9 cellular contexts compared by ENCODE assay signal in the genomic region with DNA sequence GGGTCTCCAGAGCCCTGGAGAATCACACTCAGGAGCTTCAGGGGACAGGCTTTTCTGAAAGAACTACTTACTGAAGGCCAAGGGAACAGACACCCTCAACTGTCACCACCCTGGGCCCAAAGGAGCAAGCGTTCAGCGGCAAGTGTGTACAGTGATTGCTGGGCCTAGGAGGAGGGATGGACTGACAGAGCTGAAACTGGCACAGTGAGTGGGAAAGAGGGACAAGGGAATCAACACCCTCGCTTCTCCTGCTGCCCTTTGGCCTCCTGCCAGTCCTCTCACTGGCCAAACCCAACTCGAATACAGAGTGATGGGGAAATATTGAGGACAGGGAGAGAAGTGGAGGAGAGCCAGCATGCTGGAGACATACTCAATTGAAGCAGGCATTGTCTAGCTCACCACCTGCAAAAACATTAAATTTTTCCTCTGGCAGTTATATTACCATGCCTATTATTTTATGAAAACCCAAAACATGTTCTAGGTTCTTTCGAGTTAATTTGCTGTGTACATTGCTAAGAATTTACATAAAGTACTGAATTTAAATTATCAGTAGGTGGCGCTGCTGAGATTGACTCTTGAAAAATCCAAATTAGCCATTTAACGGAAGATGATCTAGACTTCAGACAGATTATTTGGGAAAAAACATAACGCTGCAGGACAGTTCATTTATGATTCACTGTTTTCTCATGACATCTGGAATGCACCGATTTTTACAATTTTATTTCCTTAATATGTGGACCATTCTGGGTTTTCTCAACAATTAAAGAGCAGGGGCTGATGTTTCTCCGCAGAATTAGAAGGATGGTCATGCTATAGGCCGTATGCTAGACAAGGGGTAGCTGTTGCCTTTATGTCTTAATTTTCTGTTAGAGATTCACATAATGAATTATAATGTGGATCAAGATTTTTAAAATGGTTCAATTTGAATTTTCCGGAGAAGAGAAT. TPM values are rescaled to one million over a fixed set of nuclear protein-coding genes. Genes with fewer than 3 reads are reported as not detected.
A peak's percentile ranks its signal among the peaks of the same experiment; 100 is the strongest.
DNase-seq lines count a peak whose midpoint lies in the region; ATAC-seq and TF ChIP-seq lines count a peak whose summit lies in the region.
"Had no signal": no experiment of that assay in that cellular context is flagged by ENCODE, and none has a peak within 500 bp of the region (broad histone marks: within the 10 kb centered on the region; RNA-seq: fewer than 3 reads in every experiment).

No MANE protein-coding gene starts in this region.

- no peak overlapping the region for H3K27ac ChIP-seq in GM23338 (ENCODE audit: low read depth)
- H3K27ac ChIP-seq in RWPE2 (ENCODE audit: poor library complexity, severe bottlenecking) = no peak overlapping the region
- no peak overlapping the region for H3K27ac ChIP-seq in WERI-Rb-1

- TF ChIP-seq CTCF in CD14-positive monocyte (IDR thresholded peaks at IDR 0.05) = peak; percentile 84
- peak; percentile 53 to 85 for TF ChIP-seq CTCF in GM23338 (conservative IDR thresholded peaks at IDR 0.05; ENCODE audit: low read depth in 2 of 2)
- peak; percentile 86 for TF ChIP-seq CTCF in RWPE2 (IDR thresholded peaks at IDR 0.05; ENCODE audit: poor library complexity, severe bottlenecking)
- peak; percentile 54 for TF ChIP-seq CTCF in fibroblast of pulmonary artery (IDR thresholded peaks at IDR 0.05; ENCODE audit: low read length, missing control alignments)
- no peak for TF ChIP-seq CTCF in WERI-Rb-1 (IDR thresholded peaks at IDR 0.05; ENCODE audit: low read depth, low read length)

- no peaks in the 10 kb centered on the region for H3K36me3 Mint-ChIP-seq in CD14-positive monocyte
- no peaks in the 10 kb centered on the region for H3K36me3 Mint-ChIP-seq in GM23338 (ENCODE audit: low read depth)
- peaks cover 4% of the 10 kb centered on the region for H3K36me3 Mint-ChIP-seq in effector memory CD8-positive, alpha-beta T cell (ENCODE audit: insufficient read depth)
- H3K36me3 Mint-ChIP-seq: IgD-negative memory B cell had no signal

- H3K4me3 Mint-ChIP-seq in CD14-positive monocyte = no peak overlapping the region
- no peak overlapping the region for H3K4me3 Mint-ChIP-seq in GM23338
- H3K4me3 Mint-ChIP-seq in effector memory CD8-positive, alpha-beta T cell = no peak overlapping the region
- H3K4me3 Mint-ChIP-seq: IgD-negative memory B cell had no signal

- H3K27me3 Mint-ChIP-seq in CD14-positive monocyte (ENCODE audit: low read depth in 3 of 3) = peaks cover 0 to 2% (median 1%) of the 10 kb centered on the region in 3 donors
- peaks cover 4% of the 10 kb centered on the region for H3K27me3 Mint-ChIP-seq in GM23338 (ENCODE audit: insufficient read depth, low read depth, poor library complexity)
- H3K27me3 Mint-ChIP-seq in effector memory CD8-positive, alpha-beta T cell = no peaks in the 10 kb centered on the region
- H3K27me3 Mint-ChIP-seq: IgD-negative memory B cell had no signal

- ATAC-seq in GM23338 (no peak), RWPE2 (ENCODE audit: low read depth) (no peak)
- ATAC-seq in effector memory CD8-positive, alpha-beta T cell (replicated peaks) = no peak

- no peak overlapping the region for H3K4me2 ChIP-seq in GM23338

- H3K36me3 ChIP-seq in GM23338 (ENCODE audit: insufficient read depth) = no peaks in the 10 kb centered on the region
- H3K36me3 ChIP-seq in RWPE2 (ENCODE audit: low read depth) = no peaks in the 10 kb centered on the region
- no peaks in the 10 kb centered on the region for H3K36me3 ChIP-seq in WERI-Rb-1

- H3K9me2 ChIP-seq in GM23338 (ENCODE audit: insufficient read depth) = no peaks in the 10 kb centered on the region

- intact Hi-C loops in CD14-positive monocyte (cut with micrococcal nuclease) = no loop called here

- no peaks in the 10 kb centered on the region for H3F3A ChIP-seq in GM23338 (replicated peaks; ENCODE audit: low read depth)

- H2AFZ ChIP-seq in GM23338 = no peak overlapping the region

- no peaks in the 10 kb centered on the region for H3K4me1 ChIP-seq in GM23338 (ENCODE audit: insufficient read depth)
- H3K4me1 ChIP-seq in RWPE2 (ENCODE audit: insufficient read depth, poor library complexity, severe bottlenecking) = no peaks in the 10 kb centered on the region

- H4K20me1 ChIP-seq in GM23338 (replicated peaks; ENCODE audit: insufficient read depth) = no peaks in the 10 kb centered on the region

- no peak overlapping the region for H3K27ac Mint-ChIP-seq in CD14-positive monocyte
- H3K27ac Mint-ChIP-seq in GM23338 = no peak overlapping the region
- H3K27ac Mint-ChIP-seq in effector memory CD8-positive, alpha-beta T cell = no peak overlapping the region
- H3K27ac Mint-ChIP-seq: IgD-negative memory B cell had no signal

- H3K27me3 ChIP-seq in GM23338 (ENCODE audit: insufficient read depth) (no peaks in the 10 kb centered on the region), RWPE2 (ENCODE audit: insufficient read depth, poor library complexity, severe bottlenecking) (no peaks in the 10 kb centered on the region), WERI-Rb-1 (ENCODE audit: insufficient read depth, low read depth, severe bottlenecking) (no peaks in the 10 kb centered on the region)

- H3K79me2 ChIP-seq in GM23338 (replicated peaks; ENCODE audit: insufficient read depth) = no peaks in the 10 kb centered on the region

- H3K9me3 Mint-ChIP-seq in CD14-positive monocyte (no peaks in the 10 kb centered on the region), GM23338 (no peaks in the 10 kb centered on the region)
- no peaks in the 10 kb centered on the region for H3K9me3 Mint-ChIP-seq in effector memory CD8-positive, alpha-beta T cell
- H3K9me3 Mint-ChIP-seq: IgD-negative memory B cell had no signal

- no peak overlapping the region for H3K4me3 ChIP-seq in GM23338
- H3K4me3 ChIP-seq in RWPE2 (ENCODE audit: severe bottlenecking) = no peak overlapping the region
- H3K4me3 ChIP-seq in fibroblast of pulmonary artery (replicated peaks; ENCODE audit: low read depth, low read length) = no peak overlapping the region
- H3K4me3 ChIP-seq in WERI-Rb-1 (ENCODE audit: low read depth, low read length) = no peak overlapping the region

- H3K4me1 Mint-ChIP-seq in CD14-positive monocyte (peaks cover 6% of the 10 kb centered on the region), GM23338 (no peaks in the 10 kb centered on the region)
- H3K4me1 Mint-ChIP-seq in effector memory CD8-positive, alpha-beta T cell (ENCODE audit: low read depth in 2 of 2) = no peaks in the 10 kb centered on the region

- H3K9me3 ChIP-seq in RWPE2 (ENCODE audit: severe bottlenecking) (no peaks in the 10 kb centered on the region), WERI-Rb-1 (ENCODE audit: severe bottlenecking) (no peaks in the 10 kb centered on the region)

- DNase-seq in CD14-positive monocyte (ENCODE audit: low spot score) (no peak), GM23338 (ENCODE audit: low spot score) (peak; percentile 71), RWPE2 (ENCODE audit: low spot score) (no peak), fibroblast of pulmonary artery (ENCODE audit: low read depth) (peak; percentile 67), pons (ENCODE audit: low spot score) (peak; percentile 53), WERI-Rb-1 (no peak)
- DNase-seq in effector memory CD8-positive, alpha-beta T cell = no peak
- DNase-seq in activated naive CD4-positive, alpha-beta T cell (lab: John Stamatoyannopoulos, UW) = no peak

TF ChIP-seq in GM23338, 12 proteins besides CTCF, POLR2A, EP300 and RAD21:
- TF ChIP-seq ZNF114 (CRISPR knock-in tag; IDR thresholded peaks at IDR 0.05) = no peak
- no peak for TF ChIP-seq JUNB (IDR thresholded peaks at IDR 0.05; ENCODE audit: unreplicated experiment)
- no peak for TF ChIP-seq CREB1 (CRISPR knock-in tag; IDR thresholded peaks at IDR 0.05; ENCODE audit: low read depth)
- no peak for TF ChIP-seq POLR2AphosphoS5 (IDR thresholded peaks at IDR 0.05; ENCODE audit: low read depth)

RNA-seq across cellular contexts. Expression of gene TMEM236, which starts 14.7 kb away (rescaled TPM):
- polyA plus RNA-seq in CD14-positive monocyte (not detected), GM23338 (2016; fragmentation: Nextera tagmentation; extraction: Ambion mirVana) (0.03 and 0.05 TPM in 2 replicates)
- 0.03 and 0.04 TPM in 2 replicates for total RNA-seq in GM23338 (2014; rRNA removed; shearing (Covaris generic))
- polyA plus RNA-seq: IgD-negative memory B cell had no signal

Comparison
In these comparisons a context has a peak if more than half of its experiments do, and no peak if none do; other contexts are left out.
1. DNase-seq: peak in GM23338 (single experiment), fibroblast of pulmonary artery (single experiment) and pons (single experiment); none in CD14-positive monocyte (single experiment), RWPE2 (single experiment), effector memory CD8-positive, alpha-beta T cell (0 of 3), activated naive CD4-positive, alpha-beta T cell (0 of 4) and WERI-Rb-1 (single experiment).